In genomic region chr12:102748704-102749103, GRCh38 we compare ENCODE assay signal across 39 cellular contexts.
"Had no signal": no experiment of that assay in that cellular context is flagged by ENCODE, and none has a peak within 500 bp of the region (broad histone marks: within the 10 kb centered on the region; RNA-seq: fewer than 3 reads in every experiment).

No MANE protein-coding gene starts in this region.

- H3K27ac Mint-ChIP-seq: activated naive CD4-positive, alpha-beta T cell treated with anti-CD3 and anti-CD28 coated beads for 36 hours; activated naive CD4-positive, alpha-beta T cell treated with anti-CD3 and anti-CD28 coated beads, Interleukin-2, amount 10 ng/mL, durations not matched to agents 7 days and 5 days; activated naive CD4-positive, alpha-beta T cell treated with anti-CD3 and anti-CD28 coated beads, Interleukin-2, amount 50 U/mL, for 24 hours; activated naive CD4-positive, alpha-beta T cell treated with anti-CD3 and anti-CD28 coated beads, Interleukin-2, amount 50 U/mL, for 72 hours; activated naive CD8-positive, alpha-beta T cell; activated naive CD8-positive, alpha-beta T cell treated with anti-CD3 and anti-CD28 coated beads for 36 hours; activated naive CD8-positive, alpha-beta T cell treated with anti-CD3 and anti-CD28 coated beads, Interleukin-2, amount 10 ng/mL, durations not matched to agents 7 days and 5 days; activated naive CD8-positive, alpha-beta T cell treated with anti-CD3 and anti-CD28 coated beads, Interleukin-2, amount 50 U/mL, for 24 hours; activated T-cell treated with anti-CD3 and anti-CD28 coated beads, Interleukin-2, amount 50 U/mL, for 24 hours; activated T-cell treated with anti-CD3 and anti-CD28 coated beads, Interleukin-2, amount 50 U/mL, for 72 hours; activated T-helper 1 cell treated with anti-CD3 and anti-CD28 coated beads, Interleukin-12 subunit alpha, Interleukin-12 subunit beta, Interleukin-2, Interleukin-4 antibody, amounts not matched to agents 30 ng/mL and 10 ng/mL and 1 ng/mL, durations not matched to agents 14 hours and 24 hours and 36 hours; activated T-helper 17 cell treated with anti-CD3 and anti-CD28 coated beads, Interleukin-2, amount 50 U/mL, for 72 hours; activated T-helper 2 cell treated with anti-CD3 and anti-CD28 coated beads, Interferon-gamma antibody, Interleukin-2, Interleukin-4, amounts not matched to agents 10 μg/mL and 5 μg/mL and 100 μg/mL, durations not matched to agents 14 hours and 24 hours and 36 hours; brain had no signal

- H3K36me3 ChIP-seq: adrenal gland, ascending aorta, brain microvascular endothelial cell, breast epithelium, cardiac muscle cell had no signal

- H3K4me1 Mint-ChIP-seq: activated naive CD4-positive, alpha-beta T cell treated with anti-CD3 and anti-CD28 coated beads, Interleukin-2, amount 10 ng/mL, durations not matched to agents 7 days and 5 days; activated naive CD4-positive, alpha-beta T cell treated with anti-CD3 and anti-CD28 coated beads, Interleukin-2, amount 50 U/mL, for 24 hours; activated naive CD8-positive, alpha-beta T cell treated with anti-CD3 and anti-CD28 coated beads for 36 hours; activated naive CD8-positive, alpha-beta T cell treated with anti-CD3 and anti-CD28 coated beads, Interleukin-2, amount 10 ng/mL, durations not matched to agents 7 days and 5 days; activated naive CD8-positive, alpha-beta T cell treated with anti-CD3 and anti-CD28 coated beads, Interleukin-2, amount 50 U/mL, for 24 hours; activated T-helper 17 cell treated with anti-CD3 and anti-CD28 coated beads, Interleukin-2, amount 50 U/mL, for 72 hours; brain; central memory CD8-positive, alpha-beta T cell had no signal

- H3K27me3 Mint-ChIP-seq: activated naive CD4-positive, alpha-beta T cell treated with anti-CD3 and anti-CD28 coated beads, Interleukin-2, amount 10 ng/mL, durations not matched to agents 7 days and 5 days; activated T-cell treated with anti-CD3 and anti-CD28 coated beads, Interleukin-2, amount 50 U/mL, for 24 hours; activated T-helper 17 cell treated with anti-CD3 and anti-CD28 coated beads, Interleukin-2, amount 50 U/mL, for 72 hours; brain had no signal

- H3K36me3 Mint-ChIP-seq: activated naive CD4-positive, alpha-beta T cell treated with anti-CD3 and anti-CD28 coated beads, Interleukin-2, amount 10 ng/mL, durations not matched to agents 7 days and 5 days; activated naive CD4-positive, alpha-beta T cell treated with anti-CD3 and anti-CD28 coated beads, Interleukin-2, amount 50 U/mL, for 24 hours; activated naive CD4-positive, alpha-beta T cell treated with anti-CD3 and anti-CD28 coated beads, Interleukin-2, amount 50 U/mL, for 72 hours; activated naive CD8-positive, alpha-beta T cell; activated naive CD8-positive, alpha-beta T cell treated with anti-CD3 and anti-CD28 coated beads for 36 hours; activated naive CD8-positive, alpha-beta T cell treated with anti-CD3 and anti-CD28 coated beads, Interleukin-2, amount 10 ng/mL, durations not matched to agents 7 days and 5 days; brain had no signal

- H3K27ac ChIP-seq: adrenal gland, ascending aorta, body of pancreas, brain microvascular endothelial cell, breast epithelium, cardiac muscle cell had no signal

- FAIRE-seq: astrocyte, bronchial epithelial cell had no signal

- DNase-seq: activated effector memory CD4-positive, alpha-beta T cell treated with Interleukin-2 at 50 U/mL for 16 hours; activated gamma-delta T cell; activated gamma-delta T cell treated with Interleukin-2 at 50 U/mL for 16 hours; activated naive CD4-positive, alpha-beta T cell; activated naive CD4-positive, alpha-beta T cell treated with anti-CD3 and anti-CD28 coated beads for 36 hours; activated naive CD4-positive, alpha-beta T cell treated with anti-CD3 and anti-CD28 coated beads, Interleukin-2, amount 10 ng/mL, durations not matched to agents 7 days and 5 days; activated naive CD4-positive, alpha-beta T cell treated with anti-CD3 and anti-CD28 coated beads, Interleukin-2, amount 50 U/mL, for 16 hours; activated naive CD4-positive, alpha-beta T cell treated with Interleukin-2 at 50 U/mL for 16 hours; activated naive CD8-positive, alpha-beta T cell treated with anti-CD3 and anti-CD28 coated beads for 36 hours; activated naive CD8-positive, alpha-beta T cell treated with anti-CD3 and anti-CD28 coated beads, Interleukin-2, amount 10 ng/mL, durations not matched to agents 7 days and 5 days; activated naive CD8-positive, alpha-beta T cell treated with anti-CD3 and anti-CD28 coated beads, Interleukin-2, amount 50 U/mL, for 24 hours; activated T-cell treated with anti-CD3 and anti-CD28 coated beads, Interleukin-2, amount 50 U/mL, for 1 hour; activated T-cell treated with anti-CD3 and anti-CD28 coated beads, Interleukin-2, amount 50 U/mL, for 24 hours; activated T-cell treated with anti-CD3 and anti-CD28 coated beads, Interleukin-2, amount 50 U/mL, for 4 hours; activated T-cell treated with anti-CD3 and anti-CD28 coated beads, Interleukin-2, amount 50 U/mL, for 48 hours; activated T-cell treated with anti-CD3 and anti-CD28 coated beads, Interleukin-2, amount 50 U/mL, for 72 hours; adrenal gland; amniotic stem cell; amygdala; anterior cingulate cortex; aorta; body of pancreas; brain microvascular endothelial cell; caudate nucleus; central memory CD4-positive, alpha-beta T cell; cerebellar nuclear complex had no signal

- H3K9me3 ChIP-seq: adrenal gland, ascending aorta, body of pancreas, breast epithelium had no signal

- H3K9me3 Mint-ChIP-seq: activated naive CD4-positive, alpha-beta T cell treated with anti-CD3 and anti-CD28 coated beads, Interleukin-2, amount 50 U/mL, for 24 hours; activated naive CD4-positive, alpha-beta T cell treated with anti-CD3 and anti-CD28 coated beads, Interleukin-2, amount 50 U/mL, for 72 hours; activated naive CD8-positive, alpha-beta T cell treated with anti-CD3 and anti-CD28 coated beads for 36 hours; activated naive CD8-positive, alpha-beta T cell treated with anti-CD3 and anti-CD28 coated beads, Interleukin-2, amount 10 ng/mL, durations not matched to agents 7 days and 5 days; activated naive CD8-positive, alpha-beta T cell treated with anti-CD3 and anti-CD28 coated beads, Interleukin-2, amount 50 U/mL, for 24 hours; activated T-cell treated with anti-CD3 and anti-CD28 coated beads, Interleukin-2, amount 50 U/mL, for 24 hours; activated T-cell treated with anti-CD3 and anti-CD28 coated beads, Interleukin-2, amount 50 U/mL, for 4 hours; activated T-cell treated with anti-CD3 and anti-CD28 coated beads, Interleukin-2, amount 50 U/mL, for 72 hours; activated T-helper 1 cell treated with anti-CD3 and anti-CD28 coated beads, Interleukin-12 subunit alpha, Interleukin-12 subunit beta, Interleukin-2, Interleukin-4 antibody, amounts not matched to agents 30 ng/mL and 10 ng/mL and 1 ng/mL, durations not matched to agents 14 hours and 24 hours and 36 hours; activated T-helper 17 cell treated with anti-CD3 and anti-CD28 coated beads, Interleukin-2, amount 50 U/mL, for 72 hours; activated T-helper 2 cell treated with anti-CD3 and anti-CD28 coated beads, Interferon-gamma antibody, Interleukin-2, Interleukin-4, amounts not matched to agents 10 μg/mL and 5 μg/mL and 100 μg/mL, durations not matched to agents 14 hours and 24 hours and 36 hours; brain; central memory CD8-positive, alpha-beta T cell had no signal

- H3K4me3 ChIP-seq: adrenal gland, ascending aorta, body of pancreas, breast epithelium, cardiac muscle cell had no signal

- H3K4me1 ChIP-seq: adrenal gland, ascending aorta, body of pancreas, breast epithelium had no signal

- H3K4me3 Mint-ChIP-seq: activated naive CD4-positive, alpha-beta T cell treated with anti-CD3 and anti-CD28 coated beads for 36 hours; activated naive CD4-positive, alpha-beta T cell treated with anti-CD3 and anti-CD28 coated beads, Interleukin-2, amount 10 ng/mL, durations not matched to agents 7 days and 5 days; activated naive CD4-positive, alpha-beta T cell treated with anti-CD3 and anti-CD28 coated beads, Interleukin-2, amount 50 U/mL, for 24 hours; activated naive CD8-positive, alpha-beta T cell; activated naive CD8-positive, alpha-beta T cell treated with anti-CD3 and anti-CD28 coated beads for 36 hours; activated naive CD8-positive, alpha-beta T cell treated with anti-CD3 and anti-CD28 coated beads, Interleukin-2, amount 10 ng/mL, durations not matched to agents 7 days and 5 days; activated naive CD8-positive, alpha-beta T cell treated with anti-CD3 and anti-CD28 coated beads, Interleukin-2, amount 50 U/mL, for 24 hours; activated T-cell treated with anti-CD3 and anti-CD28 coated beads, Interleukin-2, amount 50 U/mL, for 24 hours; activated T-cell treated with anti-CD3 and anti-CD28 coated beads, Interleukin-2, amount 50 U/mL, for 4 hours; activated T-cell treated with anti-CD3 and anti-CD28 coated beads, Interleukin-2, amount 50 U/mL, for 72 hours; activated T-helper 1 cell treated with anti-CD3 and anti-CD28 coated beads, Interleukin-12 subunit alpha, Interleukin-12 subunit beta, Interleukin-2, Interleukin-4 antibody, amounts not matched to agents 30 ng/mL and 10 ng/mL and 1 ng/mL, durations not matched to agents 14 hours and 24 hours and 36 hours; activated T-helper 17 cell treated with anti-CD3 and anti-CD28 coated beads, Interleukin-2, amount 50 U/mL, for 72 hours; brain; central memory CD8-positive, alpha-beta T cell had no signal

- ATAC-seq: activated naive CD4-positive, alpha-beta T cell treated with anti-CD3 and anti-CD28 coated beads, Interleukin-2, amount 50 U/mL, for 72 hours; activated naive CD8-positive, alpha-beta T cell treated with anti-CD3 and anti-CD28 coated beads, Interleukin-2, amount 50 U/mL, for 24 hours; activated T-cell treated with anti-CD3 and anti-CD28 coated beads, Interleukin-2, amount 50 U/mL, for 4 hours; activated T-cell treated with anti-CD3 and anti-CD28 coated beads, Interleukin-2, amount 50 U/mL, for 72 hours; activated T-helper 17 cell treated with anti-CD3 and anti-CD28 coated beads, Interleukin-2, amount 50 U/mL, for 72 hours; body of pancreas had no signal

- H3K27me3 ChIP-seq: adrenal gland, ascending aorta, body of pancreas, brain microvascular endothelial cell, breast epithelium, cardiac muscle cell had no signal
